Comparison of ENCODE assay signal across 8 cellular contexts in the genomic region with DNA sequence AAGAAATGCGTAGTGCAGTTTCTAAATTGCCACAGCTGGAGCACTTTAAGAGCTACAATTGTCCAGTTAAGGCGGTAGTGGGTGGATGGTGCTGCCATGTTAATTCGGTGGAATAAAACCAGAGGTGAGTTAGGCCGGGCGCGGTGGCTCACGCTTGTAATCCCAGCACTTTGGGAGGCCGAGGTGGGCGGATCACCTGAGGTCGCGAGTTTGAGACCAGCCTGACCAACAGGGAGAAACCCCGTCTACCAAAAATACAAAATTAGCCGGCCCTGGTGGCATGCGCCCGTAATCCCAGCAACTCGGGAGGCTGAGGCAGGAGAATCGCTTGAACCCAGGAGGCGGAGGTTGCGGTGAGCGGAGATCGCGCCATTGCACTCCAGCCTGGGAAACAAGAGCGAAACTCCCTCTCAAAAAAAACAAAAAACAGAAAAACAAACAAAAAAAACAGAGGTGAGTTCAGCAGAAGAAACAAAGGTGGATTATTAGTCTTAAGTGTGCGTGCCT. TPM values are rescaled to one million over a fixed set of nuclear protein-coding genes. Genes with fewer than 3 reads are reported as not detected.
DNase-seq lines count a peak whose midpoint lies in the region; ATAC-seq and TF ChIP-seq lines count a peak whose summit lies in the region.
"Not testable (repeated sequence)": the region's sequence is repeated elsewhere in the genome, so short reads cannot be mapped to it uniquely, and the experiment has no call there.

No MANE protein-coding gene starts in this region.

- H3K9me3 Mint-ChIP-seq in immature natural killer cell = not testable (repeated sequence)

- not testable (repeated sequence) for TF ChIP-seq EP300 in neural cell (conservative IDR thresholded peaks at IDR 0.05; ENCODE audit: poor library complexity, severe bottlenecking); stomach (IDR thresholded peaks at IDR 0.05)

- not testable (repeated sequence) for H3F3A ChIP-seq in neural cell (ENCODE audit: insufficient read depth, low read length, poor library complexity, severe bottlenecking)

- not testable (repeated sequence) for H4K20me1 ChIP-seq in neural cell (ENCODE audit: insufficient read depth)

- not testable (repeated sequence) for H3K4me2 ChIP-seq in neural cell (ENCODE audit: low read length)

- peaks cover 15% of the 10 kb centered on the region for H3K4me1 ChIP-seq in HUES64 (ENCODE audit: insufficient read depth, low read length)
- H3K4me1 ChIP-seq in ascending aorta = peaks cover 3 to 13% of the 10 kb centered on the region in 2 donors
- H3K4me1 ChIP-seq in stomach = peaks cover 6 to 28% (median 18%) of the 10 kb centered on the region in 4 donors

- peak overlapping the region; percentile 91 for H3K4me3 ChIP-seq in BJ (ENCODE audit: low read depth, low read length)
- H3K4me3 ChIP-seq in HUES64 (ENCODE audit: low read length) = peak overlapping the region; percentile 97
- H3K4me3 ChIP-seq in ascending aorta = peak overlapping the region; percentile 67 to 73
- H3K4me3 ChIP-seq in epithelial cell of esophagus (ENCODE audit: low read length) = peak overlapping the region; percentile 87
- peak overlapping the region; percentile 77 for H3K4me3 ChIP-seq in neural cell (ENCODE audit: low read length)
- H3K4me3 ChIP-seq in stomach = peak overlapping the region; percentile 91 to 95 (median 92)

- H3K27me3 ChIP-seq in BJ (ENCODE audit: control insufficient read depth, insufficient read depth, low read length); HUES64 (ENCODE audit: insufficient read depth, low read length); ascending aorta; neural cell (ENCODE audit: insufficient read depth, low read depth, low read length); stomach: not testable (repeated sequence)

- H3K36me3 Mint-ChIP-seq in T-helper 17 cell (ENCODE audit: low read depth); immature natural killer cell: not testable (repeated sequence)

- H3K4me1 Mint-ChIP-seq in T-helper 17 cell (peaks cover 10% of the 10 kb centered on the region), immature natural killer cell (peaks cover 20 to 27% of the 10 kb centered on the region in 2 donors)

- TF ChIP-seq CTCF in BJ (IDR thresholded peaks at IDR 0.05; ENCODE audit: insufficient read depth, low read depth, low read length); ascending aorta (IDR thresholded peaks at IDR 0.05); epithelial cell of esophagus (IDR thresholded peaks at IDR 0.05; ENCODE audit: insufficient read depth, low read depth, low read length, missing control alignments); neural cell (IDR thresholded peaks at IDR 0.05; ENCODE audit: poor library complexity, severe bottlenecking); stomach (IDR thresholded peaks at IDR 0.05): not testable (repeated sequence)

- H3K79me2 ChIP-seq in neural cell (replicated peaks; ENCODE audit: insufficient read depth, low read length) = peaks cover 14% of the 10 kb centered on the region

- TF ChIP-seq POLR2A in stomach (IDR thresholded peaks at IDR 0.05) = not testable (repeated sequence)

- intact Hi-C loops in ascending aorta (cut with DNase I); stomach (cut with DNase I; ENCODE audit: low total_unique reads): not testable (repeated sequence)

- H3K9ac ChIP-seq in HUES64 (ENCODE audit: low read depth, low read length) = not testable (repeated sequence)
- peak overlapping the region; percentile 89 for H3K9ac ChIP-seq in neural cell (ENCODE audit: low read length)

- H3K27ac Mint-ChIP-seq in T-helper 17 cell (peak overlapping the region; percentile 89), immature natural killer cell (peak overlapping the region; percentile 87 to 97 (median 93))

- H3K27ac ChIP-seq in HUES64 (ENCODE audit: low read depth, low read length) = not testable (repeated sequence)
- H3K27ac ChIP-seq in ascending aorta (peak overlapping the region; percentile 77 to 83), neural cell (ENCODE audit: low read length) (peak overlapping the region; percentile 86), stomach (peak overlapping the region; percentile 78 to 90 (median 88))

- not testable (repeated sequence) for H3K27me3 Mint-ChIP-seq in T-helper 17 cell; immature natural killer cell (ENCODE audit: low read depth in 3 of 3)

- not testable (repeated sequence) for TF ChIP-seq RAD21 in neural cell (conservative IDR thresholded peaks at IDR 0.05)

- 91% methylated on average over 23 of the region's 24 CpGs for WGBS in HUES64
- 85 to 90% (median 87%) methylated on average over 24 of the region's 24 CpGs for WGBS in stomach, 5 donors

- not testable (repeated sequence) for H3K9me2 ChIP-seq in neural cell (ENCODE audit: insufficient read depth, low read length)

- peak overlapping the region; percentile 99 for H3K4me3 Mint-ChIP-seq in T-helper 17 cell
- peak overlapping the region; percentile 97 to 99 (median 98) for H3K4me3 Mint-ChIP-seq in immature natural killer cell

- CTCF ChIA-PET in BJ (lab: Yijun Ruan, JAX) = interaction anchor here (0.8 to 0.9 kb wide), 2 partner anchors 8 to 473 kb away, joined by 3 to 4 read pairs; no protein-coding TSS in a partner anchor

- ATAC-seq in T-helper 17 cell = not testable (repeated sequence)

- H3K36me3 ChIP-seq in BJ (ENCODE audit: control insufficient read depth, insufficient read depth, low read length); HUES64 (ENCODE audit: insufficient read depth, low read length); ascending aorta; neural cell (ENCODE audit: insufficient read depth, low read length): not testable (repeated sequence)
- H3K36me3 ChIP-seq in stomach = peaks cover 0 to 10% (median 10%) of the 10 kb centered on the region in 4 donors

- not testable (repeated sequence) for DNase-seq in BJ (ENCODE audit: low read depth); T-helper 17 cell; ascending aorta (ENCODE audit: low spot score in 2 of 2); epithelial cell of esophagus (ENCODE audit: low read depth); immature natural killer cell; stomach

- POLR2A ChIA-PET in BJ (lab: Charles Lee) = not testable (repeated sequence)

- H2AFZ ChIP-seq in neural cell (ENCODE audit: low read depth, low read length) = peak overlapping the region; percentile 65

- not testable (repeated sequence) for H3K9me3 ChIP-seq in HUES64 (ENCODE audit: insufficient read depth, low read depth, low read length); T-helper 17 cell (ENCODE audit: control insufficient read depth, low read length, poor library complexity, severe bottlenecking); ascending aorta; neural cell (ENCODE audit: low read length); stomach

RNA-seq across cellular contexts. Expression of a gene that starts 0.5 kb away (rescaled TPM):
- polyA plus RNA-seq in BJ (2011; rRNA removed) = 10.5 and 11.1 TPM in 2 replicates
- 5.3 and 6.7 TPM in 2 replicates for polyA minus RNA-seq in BJ (2011; rRNA and poly(A)+ RNA removed)
- polyA plus RNA-seq in HUES64 (2013, experiment 1 of 2) = 32.8 TPM
- 30.7 TPM for polyA plus RNA-seq in HUES64 (2013, experiment 2 of 2)
- 1 to 10 TPM; 6.4 to 6.9 TPM for total RNA-seq in T-helper 17 cell
- 8.1 TPM for total RNA-seq in ascending aorta
- polyA plus RNA-seq in immature natural killer cell = 10 to 100 TPM; 18.7 to 20.7 (median 19.8) TPM
- 19.0 and 19.1 TPM in 2 replicates for polyA plus RNA-seq in neural cell
- 27.5 and 30.2 TPM in 2 replicates for polyA minus RNA-seq in neural cell
- total RNA-seq in stomach = 10 to 100 TPM in 4 of 5 donors, not detected in 1; 14.7 to 18.8 (median 16.9) TPM
- 10 to 100 TPM in 2 of 3 donors, 1 to 10 TPM in 1; 8.1 to 13.2 (median 10.8) TPM for polyA plus RNA-seq in stomach
